24 cellular contexts compared by ENCODE assay signal in the genomic region with DNA sequence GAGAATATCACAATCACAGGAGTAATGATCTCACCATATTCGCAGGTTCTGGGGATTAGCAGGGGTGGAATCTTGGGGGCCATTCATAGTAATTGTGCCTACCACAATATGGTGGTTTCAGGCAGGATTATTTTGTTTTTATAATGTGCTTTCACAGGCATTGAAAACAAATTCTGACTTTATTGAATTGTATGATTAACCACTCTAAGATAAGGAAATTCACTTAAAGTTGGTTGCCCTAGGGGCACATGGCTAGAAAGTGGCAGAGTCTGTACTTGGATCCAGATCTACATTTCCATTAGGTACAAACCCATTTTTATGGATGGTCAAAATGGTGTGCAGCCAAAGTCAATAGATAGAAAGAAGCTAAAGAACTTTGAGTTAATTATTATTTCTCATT. TPM values are rescaled to one million over a fixed set of nuclear protein-coding genes. Genes with fewer than 3 reads are reported as not detected.
A peak's percentile ranks its signal among the peaks of the same experiment; 100 is the strongest.
DNase-seq lines count a peak whose midpoint lies in the region; ATAC-seq, FAIRE-seq and TF ChIP-seq lines count a peak whose summit lies in the region.
"Had no signal": no experiment of that assay in that cellular context is flagged by ENCODE, and none has a peak within 500 bp of the region (broad histone marks: within the 10 kb centered on the region; RNA-seq: fewer than 3 reads in every experiment).

No MANE protein-coding gene starts in this region.

- intact Hi-C loops in MCF 10A (cut with micrococcal nuclease) (loop anchor here (10.0 kb wide), 1 partner anchor 192 kb away; the partner anchor contains the start of gene DMTF1), breast epithelium (cut with DNase I; ENCODE audit: low total_unique reads) (loop anchor here (2.0 kb wide), 1 partner anchor 14 kb away; no protein-coding TSS in a partner anchor)

- H3K4me1 ChIP-seq in breast epithelium (no peaks in the 10 kb centered on the region), keratinocyte (ENCODE audit: control insufficient read depth, extremely low read depth, insufficient read depth, low read length) (peaks cover 24% of the 10 kb centered on the region), small intestine (ENCODE audit: control insufficient read depth in 2 of 2, insufficient read depth in 1 of 2, low read depth in 1 of 2, low read length in 1 of 2) (peaks cover 0 to 3% of the 10 kb centered on the region in 2 donors)

- H3K4me2 ChIP-seq in keratinocyte (ENCODE audit: control insufficient read depth, extremely low read depth, insufficient read depth, low read depth, low read length): peak overlapping the region; percentile 96

- peaks cover 5% of the 10 kb centered on the region for H3K79me2 ChIP-seq in keratinocyte (ENCODE audit: control insufficient read depth, insufficient read depth, low read length)

- no peak for TF ChIP-seq CTCF in MCF 10A (IDR thresholded peaks at IDR 0.05; ENCODE audit: unreplicated experiment)
- TF ChIP-seq CTCF in breast epithelium (IDR thresholded peaks at IDR 0.05): no peak
- TF ChIP-seq CTCF in keratinocyte (optimal IDR thresholded peaks at IDR 0.05 in 1 of 3, IDR thresholded peaks at IDR 0.05 in 1 of 3, conservative IDR thresholded peaks at IDR 0.05 in 1 of 3; ENCODE audit: extremely low read depth in 1 of 3, insufficient read depth in 2 of 3, low read length in 3 of 3): no peak

- no peaks in the 10 kb centered on the region for H3K27me3 Mint-ChIP-seq in MCF 10A (ENCODE audit: insufficient read depth, unreplicated experiment)
- H3K27me3 Mint-ChIP-seq in T-cell: no peaks in the 10 kb centered on the region

- FAIRE-seq in keratinocyte (lab: Jason Lieb, UNC) (no peak), small intestine (lab: Jason Lieb, UNC) (no peak)

- no peak overlapping the region for H3K9ac ChIP-seq in keratinocyte (ENCODE audit: control insufficient read depth, extremely low read depth, insufficient read depth, low read length)

- peak overlapping the region; percentile 99 for H3K4me3 Mint-ChIP-seq in MCF 10A (ENCODE audit: unreplicated experiment)
- peak overlapping the region in 2 of 3 donors; percentile 97 to 98 for H3K4me3 Mint-ChIP-seq in T-cell

- POLR2A ChIA-PET in MCF 10A (lab: Yijun Ruan, JAX) (interaction anchor here (0.7 to 4.9 kb wide), 8 partner anchors 9 to 66 kb away, joined by 3 to 233 read pairs (median 4); no protein-coding TSS in a partner anchor), T-cell (lab: Charles Lee) (interaction anchor here in 1 of 2 donors (0.7 kb wide), 1 partner anchor 758 kb away, joined by 4 read pairs; no protein-coding TSS in a partner anchor)

- no TSS peak for BruUV-seq in MCF 10A (replicated peaks; lab: Mats Ljungman, UMichigan)

- H3K4me3 ChIP-seq in breast epithelium (no peak overlapping the region), keratinocyte (ENCODE audit: control insufficient read depth in 2 of 3, extremely low read depth in 1 of 3, insufficient read depth in 2 of 3, low read depth in 1 of 3, low read length in 3 of 3) (no peak overlapping the region), small intestine (ENCODE audit: low read depth in 1 of 2, low read length in 2 of 2) (no peak overlapping the region)
- H3K4me3 ChIP-seq: psoas muscle, upper lobe of right lung had no signal

- no peak overlapping the region for H3K27ac Mint-ChIP-seq in MCF 10A (ENCODE audit: low read depth, unreplicated experiment)
- no peak overlapping the region for H3K27ac Mint-ChIP-seq in T-cell
- H3K27ac Mint-ChIP-seq: WTC11 had no signal

- H3K4me1 Mint-ChIP-seq in MCF 10A (ENCODE audit: insufficient read depth, unreplicated experiment): peaks cover 28% of the 10 kb centered on the region
- peaks cover 37 to 48% (median 45%) of the 10 kb centered on the region in 3 donors for H3K4me1 Mint-ChIP-seq in T-cell

- H2AFZ ChIP-seq in keratinocyte (ENCODE audit: control insufficient read depth, low read length): no peak overlapping the region

- dilution Hi-C loops in keratinocyte (cut with MboI; ENCODE audit: extremely low pct_ligation_motif_present, low sequenced_read_pairs): no loop called here

- H3K27ac ChIP-seq in breast epithelium (no peak overlapping the region), keratinocyte (ENCODE audit: control insufficient read depth, insufficient read depth, low read length) (no peak overlapping the region), small intestine (ENCODE audit: low read depth in 1 of 2, low read length in 1 of 2) (no peak overlapping the region)
- H3K27ac ChIP-seq: C4-2B, cardiac muscle cell, psoas muscle, RWPE1, upper lobe of right lung had no signal

- H3K27me3 ChIP-seq in breast epithelium (no peaks in the 10 kb centered on the region), keratinocyte (ENCODE audit: control insufficient read depth, extremely low read depth, insufficient read depth, low read length) (no peaks in the 10 kb centered on the region), small intestine (ENCODE audit: control insufficient read depth in 2 of 2, insufficient read depth in 2 of 2, low read length in 2 of 2) (no peaks in the 10 kb centered on the region)
- H3K27me3 ChIP-seq: cardiac muscle cell, upper lobe of right lung had no signal

- H3K36me3 ChIP-seq in breast epithelium: no peaks in the 10 kb centered on the region
- H3K36me3 ChIP-seq in keratinocyte (ENCODE audit: control insufficient read depth in 2 of 2, extremely low read depth in 1 of 2, insufficient read depth in 2 of 2, low read length in 2 of 2): peaks cover 0 to 4% of the 10 kb centered on the region in 2 experiments
- H3K36me3 ChIP-seq in small intestine (ENCODE audit: control insufficient read depth in 2 of 2, insufficient read depth in 2 of 2, low read length in 2 of 2): peaks cover 6 to 10% of the 10 kb centered on the region in 2 donors

- H3K9me3 ChIP-seq in breast epithelium (no peaks in the 10 kb centered on the region), keratinocyte (ENCODE audit: control insufficient read depth, low read depth, low read length) (no peaks in the 10 kb centered on the region), small intestine (ENCODE audit: control insufficient read depth, low read depth) (no peaks in the 10 kb centered on the region)
- H3K9me3 ChIP-seq: psoas muscle, upper lobe of right lung had no signal

- no peak for TF ChIP-seq POLR2A in breast epithelium (IDR thresholded peaks at IDR 0.05)

- H3K36me3 Mint-ChIP-seq in MCF 10A (ENCODE audit: insufficient read depth, unreplicated experiment) (peaks cover 32% of the 10 kb centered on the region), T-cell (peaks cover 40% of the 10 kb centered on the region)

- no peaks in the 10 kb centered on the region for H3K9me1 ChIP-seq in keratinocyte (ENCODE audit: control insufficient read depth, extremely low read depth, insufficient read depth, low read length)

- no peak for DNase-seq in MCF 10A (ENCODE audit: unreplicated experiment)
- no peak for DNase-seq in breast epithelium (ENCODE audit: low spot score in 2 of 2)
- no peak for DNase-seq in T-cell
- DNase-seq in keratinocyte (ENCODE audit: low read depth, low spot score): no peak
- no peak for DNase-seq in activated effector memory CD4-positive, alpha-beta T cell treated with anti-CD3 and anti-CD28 coated beads, Interleukin-2, amount 50 U/mL, for 16 hours
- no peak for DNase-seq in small intestine
- DNase-seq: ACHN; activated gamma-delta T cell; amygdala; islet precursor cell; NCI-H1105; NCI-H1930; NCI-H69; psoas muscle; stimulated activated CD4-positive, alpha-beta T cell treated with anti-CD3 and anti-CD28 coated beads, Interleukin-2, amount 100 ng/mL, for 24 hours; T1000; upper lobe of right lung had no signal

- WGBS in small intestine, 3 donors: 67 to 91% (median 78%) methylated on average over 1 of the region's 1 CpG

- no peaks in the 10 kb centered on the region for H4K20me1 ChIP-seq in keratinocyte (ENCODE audit: control insufficient read depth, extremely low read depth, insufficient read depth, low read length)

- no peak for ATAC-seq in T-cell (replicated peaks in 1 of 4)
- ATAC-seq in HG03521 (IDR thresholded peaks at IDR 0.05; ENCODE audit: unreplicated experiment): no peak
- no peak for ATAC-seq in GM18909 (IDR thresholded peaks at IDR 0.05; ENCODE audit: poor library complexity, unreplicated experiment)
- ATAC-seq: HCT116, psoas muscle, upper lobe of right lung, WTC11 had no signal

- H3K9me3 Mint-ChIP-seq in MCF 10A (ENCODE audit: unreplicated experiment) (no peaks in the 10 kb centered on the region), T-cell (no peaks in the 10 kb centered on the region)

- CTCF ChIA-PET in MCF 10A (lab: Yijun Ruan, JAX): interaction anchor here (1.0 to 4.3 kb wide), 5 partner anchors 14 to 69 kb away, joined by 3 to 32 read pairs (median 3); no protein-coding TSS in a partner anchor
- CTCF ChIA-PET in T-cell (lab: Charles Lee): interaction anchor here (0.7 to 1.4 kb wide), 2 partner anchors 22 to 338 kb away, joined by 3 to 4 read pairs; no protein-coding TSS in a partner anchor

RNA-seq across cellular contexts. Expression of gene CROT, which starts 1.7 kb away (rescaled TPM):
- total RNA-seq in MCF 10A (2022): 5.7 and 6.5 TPM in 2 replicates
- 10 to 100 TPM; 11.7 to 34.4 (median 28.8) TPM for total RNA-seq in breast epithelium
- total RNA-seq in T-cell: 10 to 100 TPM in 4 of 5 donors, 1 to 10 TPM in 1; 8.5 to 17.2 (median 11.8) TPM
- 13.3 to 22.3 TPM (median 18.9 TPM) in 3 replicates for polyA plus RNA-seq in keratinocyte
- polyA plus RNA-seq in keratinocyte (2011; ENCODE audit: low read depth): 11.1 TPM
- 10.4 and 17.9 TPM in 2 replicates for polyA plus RNA-seq in keratinocyte (2011; cell fraction: cytosol; rRNA removed)
- 23.7 and 36.1 TPM in 2 replicates for polyA plus RNA-seq in keratinocyte (2011; cell fraction: nucleus; rRNA removed)
- 11.5 and 14.0 TPM in 2 replicates for polyA plus RNA-seq in keratinocyte (2012; ENCODE audit: low replicate concordance)
- polyA minus RNA-seq in keratinocyte: 1.5 to 18.0 TPM (median 12.7 TPM) in 3 replicates
- 9.6 TPM for polyA minus RNA-seq in keratinocyte (2011; cell fraction: cytosol; rRNA and poly(A)+ RNA removed)
- polyA minus RNA-seq in keratinocyte (2011; cell fraction: nucleus; rRNA and poly(A)+ RNA removed): 15.5 and 25.1 TPM in 2 replicates
- polyA plus RNA-seq in small intestine: 10 to 100 TPM; 13.1 to 57.5 (median 25.7) TPM
